In the genomic region with DNA sequence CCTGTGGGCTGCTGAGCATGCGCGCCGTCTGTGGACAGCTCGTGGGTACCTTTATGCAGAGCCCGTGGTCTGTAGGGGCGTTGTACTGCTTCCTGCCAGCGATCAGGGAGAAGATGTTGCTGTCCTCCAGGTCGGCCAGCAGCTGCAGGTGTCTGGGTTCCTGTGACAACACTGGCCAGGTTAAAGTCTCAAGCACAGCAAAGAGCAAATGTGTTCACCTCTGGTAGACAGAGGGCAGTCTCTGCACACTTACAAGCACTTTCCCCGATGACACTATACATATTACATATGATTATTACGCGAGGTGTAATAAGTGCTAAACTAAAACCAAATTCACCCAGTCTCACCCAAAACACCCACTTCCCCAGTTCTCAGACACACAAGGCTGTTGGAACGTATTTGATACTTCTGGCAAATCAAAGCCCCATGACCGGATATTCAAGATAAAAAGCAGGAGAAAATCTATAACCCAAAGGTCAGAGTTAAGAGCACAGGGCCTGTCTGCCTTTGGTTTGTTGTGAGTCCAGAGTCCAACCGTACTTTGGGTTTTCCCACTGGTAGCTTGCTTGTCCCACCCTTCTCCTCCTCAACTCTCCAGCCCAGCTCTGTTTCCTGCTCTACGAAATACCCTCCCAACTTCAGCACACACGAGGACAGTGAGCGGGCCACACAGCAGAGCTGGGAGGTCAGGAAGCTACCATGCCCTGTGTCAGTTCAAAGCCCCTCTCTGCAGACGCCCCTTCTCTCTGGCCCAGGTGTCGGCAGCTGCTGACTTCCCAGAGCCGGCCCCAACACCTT, we compare ENCODE assay signal across 1 cellular context.
TF ChIP-seq lines count a peak whose summit lies in the region.

No MANE protein-coding gene starts in this region.

TF ChIP-seq in H1, 55 proteins besides CTCF, POLR2A, EP300 and RAD21:
- TF ChIP-seq CTBP2 (IDR thresholded peaks at IDR 0.05; ENCODE audit: borderline replicate concordance, insufficient read depth, insufficient read length, low read length) (no peak), USF2 (IDR thresholded peaks at IDR 0.05; ENCODE audit: low read length) (no peak), BACH1 (IDR thresholded peaks at IDR 0.05; ENCODE audit: low read length) (no peak), TAF7 (optimal IDR thresholded peaks at IDR 0.05; ENCODE audit: borderline replicate concordance, low read depth, low read length) (no peak)
- TF ChIP-seq, protein P1, sequence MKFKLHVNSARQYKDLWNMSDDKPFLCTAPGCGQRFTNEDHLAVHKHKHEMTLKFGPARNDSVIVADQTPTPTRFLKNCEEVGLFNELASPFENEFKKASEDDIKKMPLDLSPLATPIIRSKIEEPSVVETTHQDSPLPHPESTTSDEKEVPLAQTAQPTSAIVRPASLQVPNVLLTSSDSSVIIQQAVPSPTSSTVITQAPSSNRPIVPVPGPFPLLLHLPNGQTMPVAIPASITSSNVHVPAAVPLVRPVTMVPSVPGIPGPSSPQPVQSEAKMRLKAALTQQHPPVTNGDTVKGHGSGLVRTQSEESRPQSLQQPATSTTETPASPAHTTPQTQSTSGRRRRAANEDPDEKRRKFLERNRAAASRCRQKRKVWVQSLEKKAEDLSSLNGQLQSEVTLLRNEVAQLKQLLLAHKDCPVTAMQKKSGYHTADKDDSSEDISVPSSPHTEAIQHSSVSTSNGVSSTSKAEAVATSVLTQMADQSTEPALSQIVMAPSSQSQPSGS (IDR thresholded peaks at IDR 0.05; ENCODE audit: low read length), result no peak
